ENCODE assay signal across 9 cellular contexts in the genomic region with DNA sequence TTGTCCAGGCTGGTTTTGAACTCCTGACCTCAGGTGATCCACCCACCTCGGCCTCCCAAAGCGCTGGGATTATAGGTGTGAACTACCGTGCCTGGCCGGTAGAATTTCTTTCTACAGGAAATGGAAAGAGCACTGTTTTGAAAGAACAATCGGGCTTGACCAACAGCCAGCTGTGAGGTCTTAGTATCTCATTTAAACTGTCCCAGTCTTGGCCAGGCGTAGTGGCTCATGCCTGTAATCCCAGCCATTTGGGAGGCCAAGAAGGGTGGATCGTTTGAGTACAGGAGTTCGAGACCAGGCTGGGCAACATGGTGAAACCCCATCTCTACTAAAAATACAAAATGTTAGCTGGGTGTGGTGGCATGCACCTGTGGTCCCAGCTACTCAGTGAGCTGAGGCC. TPM values are rescaled to one million over a fixed set of nuclear protein-coding genes. Genes with fewer than 3 reads are reported as not detected.
"Had no signal": no experiment of that assay in that cellular context is flagged by ENCODE, and none has a peak within 500 bp of the region (broad histone marks: within the 10 kb centered on the region; RNA-seq: fewer than 3 reads in every experiment).

No MANE protein-coding gene starts in this region.

RNA-seq across cellular contexts. Expression of a gene that starts 17.8 kb away (rescaled TPM):
- total RNA-seq: subcutaneous adipose tissue, suprapubic skin, thoracic aorta, tibial nerve, transverse colon, ureter, urinary bladder, vagina had no signal
- polyA plus RNA-seq: stomach, urinary bladder had no signal
